In genomic region chr16:31486036-31486435, GRCh38 we compare ENCODE assay signal across 22 cellular contexts. TPM values are rescaled to one million over a fixed set of nuclear protein-coding genes. Genes with fewer than 3 reads are reported as not detected.
DNase-seq lines count a peak whose midpoint lies in the region; ATAC-seq and TF ChIP-seq lines count a peak whose summit lies in the region.
"Had no signal": no experiment of that assay in that cellular context is flagged by ENCODE, and none has a peak within 500 bp of the region (broad histone marks: within the 10 kb centered on the region; RNA-seq: fewer than 3 reads in every experiment).

No MANE protein-coding gene starts in this region.

- H3K9me3 Mint-ChIP-seq in CD4-positive, alpha-beta memory T cell, result no peaks in the 10 kb centered on the region
- H3K9me3 Mint-ChIP-seq in naive thymus-derived CD8-positive, alpha-beta T cell, result no peaks in the 10 kb centered on the region
- H3K9me3 Mint-ChIP-seq: activated T-helper 2 cell treated with anti-CD3 and anti-CD28 coated beads, Interferon-gamma antibody, Interleukin-2, Interleukin-4, amounts not matched to agents 10 μg/mL and 5 μg/mL and 100 μg/mL, durations not matched to agents 14 hours and 24 hours and 36 hours had no signal

- H3K27ac ChIP-seq in BLaER1 (no peak overlapping the region), colonic mucosa (peak overlapping the region; percentile 54)
- H3K27ac ChIP-seq in CD4-positive, alpha-beta memory T cell (ENCODE audit: low read depth, low read length), result no peak overlapping the region
- H3K27ac ChIP-seq: breast epithelium, prostate gland, thoracic aorta had no signal

- TF ChIP-seq CTCF in colonic mucosa (IDR thresholded peaks at IDR 0.05), result no peak

- POLR2A ChIA-PET in CD4-positive, alpha-beta memory T cell (lab: Charles Lee; ENCODE audit: partially characterized antibody), result interaction anchor here (5.5 to 7.6 kb wide), 3 partner anchors 10 to 27 kb away, joined by 60 to 75 read pairs (median 69); partner anchors contain the start of genes ARMC5 and RUSF1
- POLR2A ChIA-PET in naive thymus-derived CD8-positive, alpha-beta T cell (lab: Charles Lee), result interaction anchor here (0.9 to 6.1 kb wide), 5 partner anchors 8 to 26 kb away, joined by 3 to 67 read pairs (median 15); partner anchors contain the start of gene RUSF1

- H3K9me3 ChIP-seq in BLaER1 (no peaks in the 10 kb centered on the region), colonic mucosa (no peaks in the 10 kb centered on the region)
- no peaks in the 10 kb centered on the region for H3K9me3 ChIP-seq in CD4-positive, alpha-beta memory T cell (ENCODE audit: control insufficient read depth in 1 of 2, low read length in 2 of 2)
- H3K9me3 ChIP-seq: breast epithelium, prostate gland, thoracic aorta had no signal

- H3K4me3 ChIP-seq in BLaER1, result no peak overlapping the region
- H3K4me3 ChIP-seq in CD4-positive, alpha-beta memory T cell (ENCODE audit: low read length in 2 of 2), result no peak overlapping the region
- no peak overlapping the region for H3K4me3 ChIP-seq in colonic mucosa
- H3K4me3 ChIP-seq: breast epithelium, prostate gland, thoracic aorta had no signal

- peaks cover 0 to 8% of the 10 kb centered on the region in 2 donors for H3K36me3 Mint-ChIP-seq in CD4-positive, alpha-beta memory T cell
- H3K36me3 Mint-ChIP-seq in naive thymus-derived CD8-positive, alpha-beta T cell, result peaks cover 0 to 3% (median 0%) of the 10 kb centered on the region in 3 donors

- H4K20me1 ChIP-seq in BLaER1, result peaks cover 10% of the 10 kb centered on the region; the same call in 1 of the 2 replicates

- no peak overlapping the region for H3K9ac ChIP-seq in BLaER1
- no peak overlapping the region for H3K9ac ChIP-seq in colonic mucosa (ENCODE audit: low read depth in 2 of 2, low read length in 2 of 2)

- H3K27me3 ChIP-seq in BLaER1 (peaks cover 12% of the 10 kb centered on the region; the same call in 1 of the 2 replicates), colonic mucosa (no peaks in the 10 kb centered on the region)
- H3K27me3 ChIP-seq in CD4-positive, alpha-beta memory T cell (ENCODE audit: insufficient read depth, low read length), result no peaks in the 10 kb centered on the region

- no peaks in the 10 kb centered on the region for H3K27me3 Mint-ChIP-seq in CD4-positive, alpha-beta memory T cell
- H3K27me3 Mint-ChIP-seq in naive thymus-derived CD8-positive, alpha-beta T cell, result no peaks in the 10 kb centered on the region

- H3K4me1 ChIP-seq in BLaER1, result peaks cover 43% of the 10 kb centered on the region
- H3K4me1 ChIP-seq in CD4-positive, alpha-beta memory T cell (ENCODE audit: insufficient read depth, low read length), result peaks cover 13% of the 10 kb centered on the region
- peaks cover 7% of the 10 kb centered on the region for H3K4me1 ChIP-seq in colonic mucosa
- H3K4me1 ChIP-seq: prostate gland had no signal

- ATAC-seq in naive thymus-derived CD8-positive, alpha-beta T cell, result no peak
- ATAC-seq in HG03571 (IDR thresholded peaks at IDR 0.05; ENCODE audit: unreplicated experiment), result no peak

- H3K4me1 Mint-ChIP-seq in CD4-positive, alpha-beta memory T cell, result peaks cover 2 to 33% (median 16%) of the 10 kb centered on the region in 4 donors
- H3K4me1 Mint-ChIP-seq in naive thymus-derived CD8-positive, alpha-beta T cell, result peaks cover 2 to 22% (median 18%) of the 10 kb centered on the region in 4 donors

- H3K4me3 Mint-ChIP-seq in CD4-positive, alpha-beta memory T cell, result peak overlapping the region; percentile 36 to 94 (median 64)
- peak overlapping the region; percentile 19 to 95 (median 91) for H3K4me3 Mint-ChIP-seq in naive thymus-derived CD8-positive, alpha-beta T cell

- H3K4me2 ChIP-seq in BLaER1, result peak overlapping the region; percentile 100; the same call in 1 of the 2 replicates

- peaks cover 27% of the 10 kb centered on the region for H3K36me3 ChIP-seq in BLaER1
- no peaks in the 10 kb centered on the region for H3K36me3 ChIP-seq in CD4-positive, alpha-beta memory T cell (ENCODE audit: insufficient read depth, low read length)
- no peaks in the 10 kb centered on the region for H3K36me3 ChIP-seq in colonic mucosa
- H3K36me3 ChIP-seq: breast epithelium, prostate gland had no signal

- DNase-seq in CD4-positive, alpha-beta memory T cell, result no peak
- DNase-seq in colonic mucosa (no peak), NCI-H226 (no peak), DMS79 (lab: John Stamatoyannopoulos, UW) (no peak), SIG-M5 treated with dmso at 0.1 percent for 504 hours (lab: John Stamatoyannopoulos, UW; ENCODE audit: unreplicated experiment) (no peak)
- no peak for DNase-seq in naive thymus-derived CD8-positive, alpha-beta T cell
- DNase-seq: activated CD4-positive, alpha-beta T cell treated with anti-CD3 and anti-CD28 coated beads for 48 hours; COR-L47; cortex of kidney; KBM-7; mesendoderm; MM.1S; NCI-H1436; NCI-H526 treated with DMSO at 0.1 percent for 48 hours had no signal

- no peak overlapping the region for H3K27ac Mint-ChIP-seq in CD4-positive, alpha-beta memory T cell
- H3K27ac Mint-ChIP-seq in naive thymus-derived CD8-positive, alpha-beta T cell, result peak overlapping the region in 3 of 10 donors; percentile 37 to 55 (median 52)
- H3K27ac Mint-ChIP-seq: activated T-helper 2 cell treated with anti-CD3 and anti-CD28 coated beads, Interferon-gamma antibody, Interleukin-2, Interleukin-4, amounts not matched to agents 10 μg/mL and 5 μg/mL and 100 μg/mL, durations not matched to agents 14 hours and 24 hours and 36 hours had no signal

- intact Hi-C loops in CD4-positive, alpha-beta memory T cell (cut with micrococcal nuclease), result no loop called here
- intact Hi-C loops in colonic mucosa (cut with DNase I), result no loop called here

- CTCF ChIA-PET in CD4-positive, alpha-beta memory T cell (lab: Charles Lee; ENCODE audit: partially characterized antibody), result interaction anchor here (1.1 to 6.9 kb wide), 4 partner anchors 11 to 30 kb away, joined by 3 to 34 read pairs (median 4); partner anchors contain the start of gene ARMC5

RNA-seq across cellular contexts. Expression of gene SLC5A2, which starts 3.1 kb away (rescaled TPM):
- 1 to 10 TPM; 2.8 to 4.5 TPM for total RNA-seq in CD4-positive, alpha-beta memory T cell
- 1 to 10 TPM in 1 of 2 donors, under 1 TPM in 1; 0.12 to 2.8 TPM for polyA plus RNA-seq in CD4-positive, alpha-beta memory T cell
- under 1 TPM; 0.20 to 0.21 TPM for total RNA-seq in colonic mucosa
- total RNA-seq in naive thymus-derived CD8-positive, alpha-beta T cell, result 1 to 10 TPM; 3.5 to 4.7 TPM
- 1 to 10 TPM; 2.3 to 2.5 (median 2.5) TPM for polyA plus RNA-seq in naive thymus-derived CD8-positive, alpha-beta T cell
- total RNA-seq: activated T-helper 2 cell treated with anti-CD3 and anti-CD28 coated beads, Interferon-gamma antibody, Interleukin-2, Interleukin-4, amounts not matched to agents 10 μg/mL and 5 μg/mL and 100 μg/mL, durations not matched to agents 14 hours and 24 hours and 36 hours; Daoy; HT1080 had no signal

RNA-seq across cellular contexts. Expression of gene TGFB1I1, which starts 14.1 kb away (rescaled TPM):
- total RNA-seq in CD4-positive, alpha-beta memory T cell, result under 1 TPM; 0.42 to 0.49 TPM
- polyA plus RNA-seq in CD4-positive, alpha-beta memory T cell, result under 1 TPM in 1 of 2 donors, not detected in 1; 0.57 TPM
- 10 to 100 TPM; 10.9 to 34.2 TPM for total RNA-seq in colonic mucosa
- under 1 TPM; 0.58 to 0.68 TPM for total RNA-seq in naive thymus-derived CD8-positive, alpha-beta T cell
- under 1 TPM; 0.08 to 0.22 (median 0.20) TPM for polyA plus RNA-seq in naive thymus-derived CD8-positive, alpha-beta T cell

RNA-seq across cellular contexts. Expression of gene RUSF1, which starts 22.2 kb away (rescaled TPM):
- 100 to 1,000 TPM; 101 to 110 TPM for total RNA-seq in CD4-positive, alpha-beta memory T cell
- polyA plus RNA-seq in CD4-positive, alpha-beta memory T cell, result 10 to 100 TPM; 16.3 to 21.9 TPM
- 10 to 100 TPM; 53.3 to 78.1 TPM for total RNA-seq in colonic mucosa
- total RNA-seq in naive thymus-derived CD8-positive, alpha-beta T cell, result 100 to 1,000 TPM; 108 to 110 TPM
- 10 to 100 TPM; 15.3 to 28.6 (median 22.3) TPM for polyA plus RNA-seq in naive thymus-derived CD8-positive, alpha-beta T cell

RNA-seq across cellular contexts. Expression of gene ARMC5, which starts 26.7 kb away (rescaled TPM):
- 1 to 10 TPM; 6.5 to 7.0 TPM for total RNA-seq in CD4-positive, alpha-beta memory T cell
- polyA plus RNA-seq in CD4-positive, alpha-beta memory T cell, result 1 to 10 TPM; 4.3 to 6.1 TPM
- total RNA-seq in colonic mucosa, result 10 to 100 TPM in 1 of 2 donors, 1 to 10 TPM in 1; 5.5 to 13.2 TPM
- 10 to 100 TPM; 11.1 to 12.0 TPM for total RNA-seq in naive thymus-derived CD8-positive, alpha-beta T cell
- polyA plus RNA-seq in naive thymus-derived CD8-positive, alpha-beta T cell, result 1 to 10 TPM; 6.2 to 9.8 (median 8.0) TPM

RNA-seq across cellular contexts. Expression of gene AHSP, which starts 41.7 kb away (rescaled TPM):
- total RNA-seq in CD4-positive, alpha-beta memory T cell, result not detected
- polyA plus RNA-seq in CD4-positive, alpha-beta memory T cell, result not detected
- not detected for total RNA-seq in colonic mucosa
- total RNA-seq in naive thymus-derived CD8-positive, alpha-beta T cell, result not detected
- polyA plus RNA-seq in naive thymus-derived CD8-positive, alpha-beta T cell, result not detected
- total RNA-seq: activated T-helper 2 cell treated with anti-CD3 and anti-CD28 coated beads, Interferon-gamma antibody, Interleukin-2, Interleukin-4, amounts not matched to agents 10 μg/mL and 5 μg/mL and 100 μg/mL, durations not matched to agents 14 hours and 24 hours and 36 hours; breast epithelium; Daoy; HT1080; prostate gland; thoracic aorta had no signal

Comparison
In these comparisons a context has a peak if more than half of its experiments do, and no peak if none do; other contexts are left out.
1. RNA of gene TGFB1I1, which starts 14.1 kb away (total RNA-seq): 10.9 to 34.2 TPM in colonic mucosa; 0.58 to 0.68 TPM in naive thymus-derived CD8-positive, alpha-beta T cell and 0.42 to 0.49 TPM in CD4-positive, alpha-beta memory T cell; every median in the first group is over 4 times any median in the second.